In the genomic region with DNA sequence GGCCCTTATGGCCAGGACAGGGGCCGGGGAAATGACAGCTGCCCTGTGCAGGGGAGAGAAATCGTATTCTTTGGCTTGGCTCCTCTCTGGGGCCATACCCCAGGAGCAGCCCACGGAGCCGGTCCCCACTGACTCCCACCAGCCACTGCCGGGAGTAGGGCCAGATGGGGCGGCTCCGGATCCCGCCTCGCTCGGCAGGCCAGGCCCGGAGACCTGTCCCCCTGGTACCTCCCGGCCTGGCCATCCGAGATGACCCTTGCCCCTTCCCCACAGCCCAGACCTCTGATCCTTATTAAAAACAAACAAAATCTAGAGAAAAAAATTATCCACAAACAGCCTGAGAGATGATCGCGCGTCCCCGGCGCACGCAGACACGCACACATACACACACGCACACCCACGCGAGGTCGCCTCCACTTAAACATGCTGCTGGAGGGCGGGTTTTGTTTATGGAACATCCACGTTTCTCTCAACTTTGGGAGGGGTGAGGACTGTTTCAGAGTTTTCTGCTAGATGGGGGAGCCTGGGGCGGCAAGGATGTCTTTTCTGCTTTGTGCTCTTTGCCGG, we compare ENCODE assay signal across 8 cellular contexts. TPM values are rescaled to one million over a fixed set of nuclear protein-coding genes. Genes with fewer than 3 reads are reported as not detected.
DNase-seq lines count a peak whose midpoint lies in the region; ATAC-seq and TF ChIP-seq lines count a peak whose summit lies in the region.

No MANE protein-coding gene starts in this region.

- no peak overlapping the region for H4K8ac ChIP-seq in neuronal stem cell (ENCODE audit: low read depth, low read length)

- peak overlapping the region; percentile 91 for H3K14ac ChIP-seq in neuronal stem cell (ENCODE audit: low read length)

- peak overlapping the region; percentile 88 for H2AFZ ChIP-seq in neuronal stem cell (ENCODE audit: low read length)

- H3K23ac ChIP-seq in neuronal stem cell (ENCODE audit: low read depth, low read length, poor library complexity): peak overlapping the region; percentile 86

- peak overlapping the region; percentile 94 for H2BK120ac ChIP-seq in neuronal stem cell (ENCODE audit: low read depth, low read length)

- peak overlapping the region; percentile 75 for H2BK12ac ChIP-seq in neuronal stem cell (ENCODE audit: low read length)

- peak overlapping the region; percentile 74 for H3K9ac ChIP-seq in neuronal stem cell (ENCODE audit: low read depth, low read length, poor library complexity)

- H2BK15ac ChIP-seq in neuronal stem cell (ENCODE audit: low read length): peak overlapping the region; percentile 87

- H3K36me3 Mint-ChIP-seq in T-helper 17 cell (ENCODE audit: low read depth): peaks cover 4% of the 10 kb centered on the region

- peaks cover 8% of the 10 kb centered on the region for H3K4me1 Mint-ChIP-seq in T-helper 17 cell

- H3K4ac ChIP-seq in neuronal stem cell (ENCODE audit: low read length): peak overlapping the region; percentile 71

- DNase-seq in NCI-H345 (lab: John Stamatoyannopoulos, UW): peak; percentile 16
- DNase-seq in NCI-H345 treated with DMSO at 0.1 percent for 48 hours (lab: John Stamatoyannopoulos, UW; ENCODE audit: unreplicated experiment): no peak
- DNase-seq in T-helper 17 cell: no peak
- peak; percentile 28 for DNase-seq in fibroblast of the aortic adventitia (ENCODE audit: low read depth)
- peak; percentile 36 for DNase-seq in neuronal stem cell (ENCODE audit: low spot score)

- no peaks in the 10 kb centered on the region for H3K9me3 ChIP-seq in T-helper 17 cell (ENCODE audit: control insufficient read depth, low read length, poor library complexity, severe bottlenecking)
- H3K9me3 ChIP-seq in neuronal stem cell (replicated peaks in 1 of 2; ENCODE audit: control insufficient read depth in 2 of 2, insufficient read depth in 1 of 2, low read depth in 1 of 2, low read length in 2 of 2): no peaks in the 10 kb centered on the region

- H3K4me1 ChIP-seq in neuronal stem cell (ENCODE audit: control insufficient read depth in 2 of 2, insufficient read depth in 1 of 2, low read depth in 1 of 2, low read length in 2 of 2): peaks cover 36% of the 10 kb centered on the region in 2 donors

- no peaks in the 10 kb centered on the region for H3K36me3 ChIP-seq in neuronal stem cell (replicated peaks in 1 of 2; ENCODE audit: control insufficient read depth in 2 of 2, insufficient read depth in 2 of 2, low read length in 2 of 2)

- peak overlapping the region; percentile 72 for H3K4me2 ChIP-seq in neuronal stem cell (ENCODE audit: insufficient read depth, low read length, poor library complexity, severe bottlenecking)

- H3K27me3 Mint-ChIP-seq in T-helper 17 cell: peaks cover 25% of the 10 kb centered on the region

- H4K91ac ChIP-seq in neuronal stem cell (ENCODE audit: low read depth, low read length, poor library complexity): peak overlapping the region; percentile 75

- peak overlapping the region; percentile 93 for H2AK5ac ChIP-seq in neuronal stem cell (ENCODE audit: low read depth, low read length)

- ATAC-seq in T-helper 17 cell: no peak
- ATAC-seq in GM19395 (IDR thresholded peaks at IDR 0.05; ENCODE audit: unreplicated experiment): no peak
- no peak for ATAC-seq in HG03354 (IDR thresholded peaks at IDR 0.05; ENCODE audit: poor library complexity, severe bottlenecking, unreplicated experiment)
- no peak for ATAC-seq in GM18909 (IDR thresholded peaks at IDR 0.05; ENCODE audit: poor library complexity, unreplicated experiment)

- H2BK5ac ChIP-seq in neuronal stem cell (ENCODE audit: low read length): peak overlapping the region; percentile 97

- no peak for TF ChIP-seq CTCF in fibroblast of the aortic adventitia (IDR thresholded peaks at IDR 0.05; ENCODE audit: insufficient read depth, low read length)

- peak overlapping the region; percentile 75 for H3K4me3 Mint-ChIP-seq in T-helper 17 cell

- H3K27ac ChIP-seq in neuronal stem cell (replicated peaks; ENCODE audit: low read length): peak overlapping the region; percentile 99

- peak overlapping the region; percentile 58 for H3K4me3 ChIP-seq in fibroblast of the aortic adventitia (ENCODE audit: low read depth, low read length)
- peak overlapping the region in 1 of 2 donors; percentile 44 for H3K4me3 ChIP-seq in neuronal stem cell (ENCODE audit: low read length in 2 of 2)

- no peak overlapping the region for H3K27ac Mint-ChIP-seq in T-helper 17 cell

- no peaks in the 10 kb centered on the region for H3K79me1 ChIP-seq in neuronal stem cell (ENCODE audit: low read depth, low read length)

- H3K27me3 ChIP-seq in neuronal stem cell (ENCODE audit: control insufficient read depth in 3 of 3, insufficient read depth in 3 of 3, low read depth in 1 of 3, low read length in 3 of 3): no peaks in the 10 kb centered on the region

- WGBS in neuronal stem cell (ENCODE audit: extremely low coverage in 2 of 2, insufficient read length in 2 of 2, insufficient replicate concordance in 1 of 2), 2 donors: no CpG with 5 or more reads among the region's 28 CpGs

- H3K18ac ChIP-seq in neuronal stem cell (ENCODE audit: low read length): peak overlapping the region; percentile 99

RNA-seq across cellular contexts. Expression of a gene that starts 59.1 kb away (rescaled TPM):
- total RNA-seq in T-helper 17 cell (not detected), fibroblast of the aortic adventitia (ENCODE audit: low replicate concordance) (not detected in 2 replicates)
- not detected for polyA plus RNA-seq in neuronal stem cell (2013, experiment 1 of 2)
- polyA plus RNA-seq in neuronal stem cell (2013, experiment 2 of 2): not detected

Comparison
In these comparisons a context has a peak if more than half of its experiments do, and no peak if none do; other contexts are left out.
1. DNase-seq: peak in NCI-H345 (single experiment), fibroblast of the aortic adventitia (single experiment) and neuronal stem cell (single experiment); none in NCI-H345 treated with DMSO at 0.1 percent for 48 hours (single experiment) and T-helper 17 cell (0 of 3).